Comparison of ENCODE assay signal across 29 cellular contexts in genomic region chr13:97185751-97186150, GRCh38.
"Had no signal": no experiment of that assay in that cellular context is flagged by ENCODE, and none has a peak within 500 bp of the region (broad histone marks: within the 10 kb centered on the region; RNA-seq: fewer than 3 reads in every experiment).

No MANE protein-coding gene starts in this region.

- H3K27ac ChIP-seq: neural progenitor cell, ovary, parathyroid adenoma, psoas muscle, right lobe of liver, sigmoid colon, stomach, thoracic aorta, thyroid gland, tibial nerve, upper lobe of right lung, uterus had no signal

- H3K79me2 ChIP-seq: parathyroid adenoma had no signal

- H3K4me1 ChIP-seq: neural progenitor cell, parathyroid adenoma, psoas muscle, right lobe of liver, sigmoid colon, stomach, thyroid gland, tibial nerve, upper lobe of right lung, uterus had no signal

- H3K36me3 ChIP-seq: neural progenitor cell, ovary, right lobe of liver, sigmoid colon, stomach, thoracic aorta, thyroid gland, tibial nerve, upper lobe of right lung, uterus had no signal

- H3K4me3 Mint-ChIP-seq: naive thymus-derived CD8-positive, alpha-beta T cell; natural killer cell treated with Interleukin-12 subunit alpha and Interleukin-12 subunit beta and Interleukin-15 and Interleukin-18, amount 100 ng/mL, for 72 hours; nephron progenitor cell; neural progenitor cell; stimulated activated effector memory CD8-positive, alpha-beta T cell treated with anti-CD3 and anti-CD28 coated beads, Interleukin-12 subunit alpha, Interleukin-12 subunit beta, amount 100 ng/mL, for 72 hours; stimulated activated naive B cell treated with anti-CD40 and anti-IgM and Interleukin-4, amounts not matched to agents 10 μg/mL and 1 μg/mL and 100 μg/mL, for 72 hours; stimulated activated naive CD8-positive, alpha-beta T cell treated with anti-CD3 and anti-CD28 coated beads, Interleukin-15, Interleukin-2, amounts not matched to agents 100 ng/mL and 50 ng/mL, for 24 hours; type B pancreatic cell had no signal

- DNase-seq: naive thymus-derived CD8-positive, alpha-beta T cell; nephron progenitor cell; occipital lobe; ovary; posterior cingulate gyrus; psoas muscle; right cardiac atrium; right lobe of liver; sigmoid colon; small intestine; stimulated activated CD4-positive, alpha-beta T cell treated with anti-CD3 and anti-CD28 coated beads, Interleukin-15, amount 100 ng/mL, for 24 hours; stimulated activated CD4-positive, alpha-beta T cell treated with anti-CD3 and anti-CD28 coated beads, Interleukin-2, amount 100 ng/mL, for 24 hours; stimulated activated CD4-positive, alpha-beta T cell treated with anti-CD3 and anti-CD28 coated beads, Interleukin-2, amount 100 ng/mL, for 48 hours; stimulated activated CD4-positive, alpha-beta T cell treated with anti-CD3 and anti-CD28 coated beads, Interleukin-4, amount 100 ng/mL, for 24 hours; stimulated activated naive B cell treated with anti-CD40 and anti-IgM and Interleukin-4, amounts not matched to agents 10 μg/mL and 1 μg/mL and 100 μg/mL, for 72 hours; stimulated activated naive CD4-positive, alpha-beta T cell treated with Interleukin-2 at 50 U/mL for 16 hours; stomach; thyroid gland; upper lobe of right lung; uterus had no signal

- H3K4me3 ChIP-seq: neural progenitor cell, ovary, psoas muscle, right lobe of liver, sigmoid colon, stomach, thoracic aorta, thyroid gland, tibial nerve, upper lobe of right lung, uterus had no signal

- H3K4me1 Mint-ChIP-seq: nephron progenitor cell had no signal

- H3K9ac ChIP-seq: neural progenitor cell, parathyroid adenoma had no signal

- H3K27me3 Mint-ChIP-seq: type B pancreatic cell had no signal

- H3K36me3 Mint-ChIP-seq: naive thymus-derived CD8-positive, alpha-beta T cell; natural killer cell treated with Interleukin-12 subunit alpha and Interleukin-12 subunit beta and Interleukin-15 and Interleukin-18, amount 100 ng/mL, for 72 hours; neural progenitor cell; stimulated activated effector memory CD8-positive, alpha-beta T cell treated with anti-CD3 and anti-CD28 coated beads, Interleukin-12 subunit alpha, Interleukin-12 subunit beta, amount 100 ng/mL, for 72 hours; stimulated activated naive B cell treated with anti-CD40 and anti-IgM and Interleukin-4, amounts not matched to agents 10 μg/mL and 1 μg/mL and 100 μg/mL, for 72 hours; type B pancreatic cell had no signal

- H3K27ac Mint-ChIP-seq: naive thymus-derived CD8-positive, alpha-beta T cell; natural killer cell treated with Interleukin-12 subunit alpha and Interleukin-12 subunit beta and Interleukin-15 and Interleukin-18, amount 100 ng/mL, for 72 hours; nephron progenitor cell; neural progenitor cell; progenitor cell of endocrine pancreas; stimulated activated effector memory CD8-positive, alpha-beta T cell treated with anti-CD3 and anti-CD28 coated beads, Interleukin-12 subunit alpha, Interleukin-12 subunit beta, amount 100 ng/mL, for 72 hours; stimulated activated naive B cell treated with anti-CD40 and anti-IgM and Interleukin-4, amounts not matched to agents 10 μg/mL and 1 μg/mL and 100 μg/mL, for 72 hours; stimulated activated naive CD8-positive, alpha-beta T cell treated with anti-CD3 and anti-CD28 coated beads, Interleukin-15, Interleukin-2, amounts not matched to agents 100 ng/mL and 50 ng/mL, for 24 hours; type B pancreatic cell had no signal

- H3K9me3 Mint-ChIP-seq: naive thymus-derived CD8-positive, alpha-beta T cell; natural killer cell treated with Interleukin-12 subunit alpha and Interleukin-12 subunit beta and Interleukin-15 and Interleukin-18, amount 100 ng/mL, for 72 hours; nephron progenitor cell; neural progenitor cell; stimulated activated effector memory CD8-positive, alpha-beta T cell treated with anti-CD3 and anti-CD28 coated beads, Interleukin-12 subunit alpha, Interleukin-12 subunit beta, amount 100 ng/mL, for 72 hours; stimulated activated naive B cell treated with anti-CD40 and anti-IgM and Interleukin-4, amounts not matched to agents 10 μg/mL and 1 μg/mL and 100 μg/mL, for 72 hours; stimulated activated naive CD8-positive, alpha-beta T cell treated with anti-CD3 and anti-CD28 coated beads, Interleukin-15, Interleukin-2, amounts not matched to agents 100 ng/mL and 50 ng/mL, for 24 hours; type B pancreatic cell had no signal

- H3K4me2 ChIP-seq: neural progenitor cell had no signal

- H2AFZ ChIP-seq: neural progenitor cell, parathyroid adenoma had no signal

- ATAC-seq: naive thymus-derived CD8-positive, alpha-beta T cell; natural killer cell treated with Interleukin-12 subunit alpha and Interleukin-12 subunit beta and Interleukin-15 and Interleukin-18, amount 100 ng/mL, for 72 hours; psoas muscle; right cardiac atrium; right lobe of liver; stimulated activated effector memory CD8-positive, alpha-beta T cell treated with anti-CD3 and anti-CD28 coated beads, Interleukin-12 subunit alpha, Interleukin-12 subunit beta, amount 100 ng/mL, for 72 hours; stimulated activated naive B cell treated with anti-CD40 and anti-IgM and Interleukin-4, amounts not matched to agents 10 μg/mL and 1 μg/mL and 100 μg/mL, for 72 hours; upper lobe of right lung had no signal

- H3K9me3 ChIP-seq: ovary, psoas muscle, right lobe of liver, sigmoid colon, stomach, thoracic aorta, thyroid gland, upper lobe of right lung, uterus had no signal

- H3K27me3 ChIP-seq: neural progenitor cell, ovary, right lobe of liver, sigmoid colon, stomach, thyroid gland, tibial nerve, upper lobe of right lung, uterus had no signal
